Comparison of ENCODE assay signal across 21 cellular contexts in genomic region chr13:30824651-30825050, GRCh38.
DNase-seq lines count a peak whose midpoint lies in the region; ATAC-seq and TF ChIP-seq lines count a peak whose summit lies in the region.
"Had no signal": no experiment of that assay in that cellular context is flagged by ENCODE, and none has a peak within 500 bp of the region (broad histone marks: within the 10 kb centered on the region; RNA-seq: fewer than 3 reads in every experiment).

No MANE protein-coding gene starts in this region.

- intact Hi-C loops in stomach (cut with DNase I; ENCODE audit: low total_unique reads) (no loop called here), right cardiac atrium (cut with DNase I) (no loop called here)

- peaks cover 0 to 3% (median 0%) of the 10 kb centered on the region in 3 experiments; a peak in 1 of 7 replicates for H3K36me3 Mint-ChIP-seq in H9 (ENCODE audit: insufficient read depth in 1 of 3, low read depth in 3 of 3)

- no peaks in the 10 kb centered on the region for H3K36me3 ChIP-seq in mesendoderm (ENCODE audit: control insufficient read depth, insufficient read depth, low read length)
- H3K36me3 ChIP-seq in stomach, result no peaks in the 10 kb centered on the region

- H3T11ph ChIP-seq in H9 (ENCODE audit: low read length), result no peak overlapping the region

- H3K4me3 ChIP-seq in mesendoderm (ENCODE audit: low read length) (no peak overlapping the region), stomach (no peak overlapping the region), right cardiac atrium (ENCODE audit: low read length) (no peak overlapping the region)

- no peaks in the 10 kb centered on the region for H4K20me1 ChIP-seq in H9 (ENCODE audit: control insufficient read depth, insufficient read depth, insufficient read length)

- H3K4me1 ChIP-seq in mesendoderm (ENCODE audit: control insufficient read depth, low read depth, low read length) (peaks cover 8% of the 10 kb centered on the region), stomach (peaks cover 0 to 4% (median 1%) of the 10 kb centered on the region in 4 donors), right cardiac atrium (ENCODE audit: control insufficient read depth, insufficient read depth, low read length) (no peaks in the 10 kb centered on the region), H9 (ENCODE audit: insufficient read depth, low read length) (no peaks in the 10 kb centered on the region)

- H3K27ac Mint-ChIP-seq in H9, result no peak overlapping the region

- H4K8ac ChIP-seq in mesendoderm (ENCODE audit: low read depth, low read length), result no peak overlapping the region
- H4K8ac ChIP-seq in H9 (replicated peaks; ENCODE audit: insufficient read length, low read depth, low read length), result no peak overlapping the region

- H3K18ac ChIP-seq in mesendoderm (ENCODE audit: low read length) (peak overlapping the region; percentile 60), H9 (ENCODE audit: insufficient read length, low read depth, low read length) (no peak overlapping the region)

- no peak overlapping the region for H3K9ac ChIP-seq in mesendoderm (ENCODE audit: low read length)
- no peak overlapping the region for H3K9ac ChIP-seq in H9 (ENCODE audit: extremely low read depth, insufficient read length, low read length)
- H3K9ac ChIP-seq: KMS-11, SK-N-SH had no signal

- no CpG with 5 or more reads among the region's 10 CpGs for WGBS in mesendoderm (ENCODE audit: extremely low coverage, insufficient coverage, low lambda C conversion rate)
- WGBS in stomach, 5 donors, result 20 to 39% (median 29%) methylated on average over 10 of the region's 10 CpGs
- 30% methylated on average over 10 of the region's 10 CpGs for WGBS in right cardiac atrium
- no CpG with 5 or more reads among the region's 10 CpGs for WGBS in H9 (ENCODE audit: extremely low coverage, insufficient read length, low lambda C conversion rate)

- peak overlapping the region; percentile 32; the same call in 1 of the 2 replicates for H3K27ac ChIP-seq in VCaP
- H3K27ac ChIP-seq in mesendoderm (ENCODE audit: low read depth, low read length), result peak overlapping the region; percentile 60
- peak overlapping the region in 1 of 5 donors; percentile 65 for H3K27ac ChIP-seq in stomach
- no peak overlapping the region for H3K27ac ChIP-seq in right cardiac atrium (ENCODE audit: low read length)
- H3K27ac ChIP-seq in H9 (ENCODE audit: insufficient read length, low read depth, low read length), result no peak overlapping the region
- H3K27ac ChIP-seq: 22Rv1, HL-60, KMS-11 had no signal

- H3K23me2 ChIP-seq in H9 (ENCODE audit: insufficient read length, low read depth, low read length, poor library complexity, severe bottlenecking), result no peaks in the 10 kb centered on the region

- no peak overlapping the region for H2BK12ac ChIP-seq in H9 (ENCODE audit: insufficient read length, low read depth, low read length)

- peak; percentile 38 for DNase-seq in NCI-H748 (lab: John Stamatoyannopoulos, UW; ENCODE audit: unreplicated experiment)
- DNase-seq in NCI-H748 treated with DMSO at 0.1 percent for 48 hours (lab: John Stamatoyannopoulos, UW), result no peak
- peak; percentile 89 for DNase-seq in mesendoderm
- peak; percentile 38 for DNase-seq in stomach
- DNase-seq in right cardiac atrium, result no peak
- no peak for DNase-seq in NCI-H345 (lab: John Stamatoyannopoulos, UW)
- no peak for DNase-seq in H9
- DNase-seq: DMS 273 treated with DMSO at 0.1 percent for 48 hours, EL, HCEC 1CT, MM.1S, NCI-H1105, NCI-H187, NCI-H446, SK-N-SH, T-helper 1 cell had no signal

- no peak for TF ChIP-seq POLR2A in stomach (IDR thresholded peaks at IDR 0.05)

- no peaks in the 10 kb centered on the region for H3K79me2 ChIP-seq in mesendoderm (ENCODE audit: control insufficient read depth, insufficient read depth, low read length)
- no peaks in the 10 kb centered on the region for H3K79me2 ChIP-seq in H9 (ENCODE audit: insufficient read depth, low read length)

- H4K5ac ChIP-seq in mesendoderm (ENCODE audit: low read length) (no peak overlapping the region), H9 (ENCODE audit: insufficient read length, low read depth, low read length) (no peak overlapping the region)

- no peak overlapping the region for H4K91ac ChIP-seq in H9 (ENCODE audit: insufficient read length, low read depth, low read length)

- no peak overlapping the region for H3K4me3 Mint-ChIP-seq in H9

- H3K4me2 ChIP-seq in mesendoderm (ENCODE audit: low read length) (no peak overlapping the region), H9 (ENCODE audit: insufficient read depth, insufficient read length, low read length) (no peak overlapping the region)
- H3K4me2 ChIP-seq: KMS-11, SK-N-SH had no signal

- H3K9me3 ChIP-seq in stomach (no peaks in the 10 kb centered on the region), right cardiac atrium (ENCODE audit: control insufficient read depth, low read length) (no peaks in the 10 kb centered on the region), H9 (ENCODE audit: control insufficient read depth, low read depth, low read length) (no peaks in the 10 kb centered on the region)
- H3K9me3 ChIP-seq: SK-N-SH had no signal

- H2BK20ac ChIP-seq in H9 (ENCODE audit: low read depth, low read length, poor library complexity, severe bottlenecking), result no peak overlapping the region

- H3K23ac ChIP-seq in mesendoderm (ENCODE audit: low read length) (peak overlapping the region; percentile 29), H9 (ENCODE audit: insufficient read length, low read depth, low read length) (no peak overlapping the region)

- ATAC-seq in right cardiac atrium, result no peak
- ATAC-seq: Right ventricle myocardium inferior had no signal

- peaks cover 14 to 18% of the 10 kb centered on the region in 2 experiments for H3K4me1 Mint-ChIP-seq in H9

- H2AK5ac ChIP-seq in mesendoderm (ENCODE audit: low read length), result no peak overlapping the region
- H2AK5ac ChIP-seq in H9 (ENCODE audit: insufficient read length, low read length), result no peak overlapping the region

- H2BK120ac ChIP-seq in mesendoderm (ENCODE audit: low read depth, low read length), result no peak overlapping the region
- H2BK120ac ChIP-seq in H9 (ENCODE audit: low read depth, low read length, poor library complexity, severe bottlenecking), result no peak overlapping the region

- TF ChIP-seq CTCF in VCaP (conservative IDR thresholded peaks at IDR 0.05) (no peak), stomach (IDR thresholded peaks at IDR 0.05) (no peak), H9 (conservative IDR thresholded peaks at IDR 0.05) (no peak)

- H2BK5ac ChIP-seq in mesendoderm (ENCODE audit: low read length), result no peak overlapping the region
- H2BK5ac ChIP-seq in H9 (ENCODE audit: insufficient read length, low read length), result no peak overlapping the region

- H2BK15ac ChIP-seq in mesendoderm (replicated peaks; ENCODE audit: low read depth) (no peak overlapping the region), H9 (ENCODE audit: low read depth, low read length) (no peak overlapping the region)

- H3K27me3 Mint-ChIP-seq in H9 (ENCODE audit: low read depth), result peaks cover 58% of the 10 kb centered on the region

- TF ChIP-seq EP300 in stomach (IDR thresholded peaks at IDR 0.05), result no peak

- H3K27me3 ChIP-seq in mesendoderm (ENCODE audit: insufficient read depth, low read length, poor library complexity) (no peaks in the 10 kb centered on the region), stomach (no peaks in the 10 kb centered on the region), right cardiac atrium (ENCODE audit: control insufficient read depth, insufficient read depth) (no peaks in the 10 kb centered on the region), H9 (ENCODE audit: insufficient read depth, low read length) (peaks cover 3% of the 10 kb centered on the region; the same call in 1 of the 2 replicates)

- H3K79me1 ChIP-seq in mesendoderm (ENCODE audit: low read length) (no peaks in the 10 kb centered on the region), H9 (ENCODE audit: insufficient read depth, low read depth, low read length, poor library complexity, severe bottlenecking) (no peaks in the 10 kb centered on the region)

- H2AFZ ChIP-seq in H9 (ENCODE audit: low read length), result no peak overlapping the region

- no peak overlapping the region for H3K14ac ChIP-seq in H9 (ENCODE audit: insufficient read depth, low read length)

- peaks cover 0 to 3% of the 10 kb centered on the region in 2 experiments; a peak in 1 of 5 replicates for H3K9me3 Mint-ChIP-seq in H9

- no peak overlapping the region for H3K56ac ChIP-seq in mesendoderm (ENCODE audit: low read length)
- no peak overlapping the region for H3K56ac ChIP-seq in H9 (ENCODE audit: insufficient read length, low read depth, low read length)

- H3K4ac ChIP-seq in mesendoderm (ENCODE audit: low read depth, low read length) (peak overlapping the region; percentile 26), H9 (ENCODE audit: low read depth, low read length) (no peak overlapping the region)

Comparison
In these comparisons a context has a peak if more than half of its experiments do, and no peak if none do; other contexts are left out.
1. DNase-seq: peak in NCI-H748 (single experiment), mesendoderm (single experiment) and stomach (single experiment); none in NCI-H748 treated with DMSO at 0.1 percent for 48 hours (single experiment), right cardiac atrium (0 of 3), NCI-H345 (single experiment) and H9 (single experiment).
2. H3K27ac ChIP-seq: peak in VCaP (single experiment) and mesendoderm (single experiment); none in right cardiac atrium (single experiment) and H9 (single experiment).